14 cellular contexts compared by ENCODE assay signal in genomic region chr2:238143239-238143951, GRCh38. TPM values are rescaled to one million over a fixed set of nuclear protein-coding genes. Genes with fewer than 3 reads are reported as not detected.
A peak's percentile ranks its signal among the peaks of the same experiment; 100 is the strongest.
DNase-seq lines count a peak whose midpoint lies in the region; ATAC-seq and TF ChIP-seq lines count a peak whose summit lies in the region.
"Had no signal": no experiment of that assay in that cellular context is flagged by ENCODE, and none has a peak within 500 bp of the region (broad histone marks: within the 10 kb centered on the region; RNA-seq: fewer than 3 reads in every experiment).

No MANE protein-coding gene starts in this region.

- DNase-seq in NCI-H2171 treated with DMSO at 0.1 percent for 48 hours (lab: John Stamatoyannopoulos, UW), result peak; percentile 19
- no peak for DNase-seq in NCI-H2171 (lab: John Stamatoyannopoulos, UW)
- DNase-seq in HFFc6, result peak; percentile 56
- DNase-seq in amniotic stem cell (lab: John Stamatoyannopoulos, UW), result peak; percentile 26
- DNase-seq in kidney epithelial cell (ENCODE audit: low read depth), result peak; percentile 75
- no peak for DNase-seq in T-cell
- DNase-seq in activated CD8-positive, alpha-beta memory T cell treated with anti-CD3 and anti-CD28 coated beads, Interleukin-2, amount 50 U/mL, for 4 hours, result no peak
- DNase-seq in MV-4-11 (lab: John Stamatoyannopoulos, UW), result no peak
- DNase-seq: H9; stimulated activated CD4-positive, alpha-beta T cell treated with anti-CD3 and anti-CD28 coated beads, Interleukin-12 subunit alpha, Interleukin-12 subunit beta, amount 100 ng/mL, for 4 hours had no signal

- H3K27me3 ChIP-seq in kidney epithelial cell (ENCODE audit: control insufficient read depth, insufficient read depth, low read length), result no peaks in the 10 kb centered on the region

- CTCF ChIA-PET in T-cell (lab: Charles Lee), result no interaction called here

- POLR2A ChIA-PET in T-cell (lab: Charles Lee), result no interaction called here

- H3K36me3 Mint-ChIP-seq in HFFc6 (ENCODE audit: low read depth) (no peaks in the 10 kb centered on the region), T-cell (no peaks in the 10 kb centered on the region)
- H3K36me3 Mint-ChIP-seq: IgD-negative memory B cell had no signal

- peaks cover 3% of the 10 kb centered on the region for H3K27me3 Mint-ChIP-seq in HFFc6 (ENCODE audit: insufficient read depth)
- H3K27me3 Mint-ChIP-seq in T-cell, result no peaks in the 10 kb centered on the region

- H3K4me3 ChIP-seq in kidney epithelial cell (ENCODE audit: low read depth, low read length), result no peak overlapping the region

- H3K4me3 Mint-ChIP-seq in HFFc6 (0 out of 2 replicates have a peak overlapping the region, but pooled peaks have one; percentile 41), T-cell (no peak overlapping the region)
- H3K4me3 Mint-ChIP-seq: H9 had no signal

- TF ChIP-seq CTCF in HFFc6 (IDR thresholded peaks at IDR 0.05) (no peak), kidney epithelial cell (IDR thresholded peaks at IDR 0.05; ENCODE audit: insufficient read depth, low read length, poor library complexity, severe bottlenecking) (no peak)

- no peak for ATAC-seq in T-cell (replicated peaks in 1 of 4)

- H3K4me1 Mint-ChIP-seq in HFFc6 (ENCODE audit: low read depth) (peaks cover 22% of the 10 kb centered on the region), T-cell (peaks cover 6 to 9% (median 8%) of the 10 kb centered on the region in 3 donors)
- H3K4me1 Mint-ChIP-seq: H9 had no signal

- H3K36me3 ChIP-seq in kidney epithelial cell (ENCODE audit: control insufficient read depth, insufficient read depth, low read length), result no peaks in the 10 kb centered on the region

- H3K9me3 Mint-ChIP-seq in HFFc6 (no peaks in the 10 kb centered on the region), T-cell (no peaks in the 10 kb centered on the region)
- H3K9me3 Mint-ChIP-seq: H9, IgD-negative memory B cell had no signal

- H3K27ac Mint-ChIP-seq in HFFc6 (peak overlapping the region; percentile 65), T-cell (no peak overlapping the region)
- H3K27ac Mint-ChIP-seq: H9, IgD-negative memory B cell had no signal

RNA-seq across cellular contexts. Expression of gene KLHL30, which starts 4.9 kb away (rescaled TPM):
- under 1 TPM in 4 of 6 experiments, not detected in 2; 0.05 to 0.14 (median 0.12) TPM for total RNA-seq in HFFc6 (2021; fragmentation: NEBNext Ultra II Directional; extraction: Animal tissue kit (Norgen Biotek cat#: 25700))
- total RNA-seq in kidney epithelial cell, result 1.2 and 2.4 TPM in 2 replicates
- not detected for total RNA-seq in T-cell
- total RNA-seq: A673, dermis microvascular lymphatic vessel endothelial cell, H9, temporal lobe had no signal

RNA-seq across cellular contexts. Expression of gene ERFE, which starts 15.4 kb away (rescaled TPM):
- total RNA-seq in HFFc6 (2021; fragmentation: NEBNext Ultra II Directional; extraction: Animal tissue kit (Norgen Biotek cat#: 25700)), result under 1 TPM in 5 of 6 experiments, not detected in 1; 0.19 to 0.46 (median 0.41) TPM
- total RNA-seq in kidney epithelial cell (106 and 113 TPM in 2 replicates), T-cell (not detected)

RNA-seq across cellular contexts. Expression of gene ESPNL, which starts 43.3 kb away (rescaled TPM):
- total RNA-seq in HFFc6 (2021; fragmentation: NEBNext Ultra II Directional; extraction: Animal tissue kit (Norgen Biotek cat#: 25700)), result 1 to 10 TPM; 1.0 to 3.0 (median 2.6) TPM
- total RNA-seq in kidney epithelial cell (3.5 and 3.8 TPM in 2 replicates), T-cell (under 1 TPM in 3 of 5 donors, not detected in 2; 0.10 to 0.44 (median 0.25) TPM)
- total RNA-seq: dermis microvascular lymphatic vessel endothelial cell had no signal

Comparison
In these comparisons a context has a peak if more than half of its experiments do, and no peak if none do; other contexts are left out.
1. DNase-seq: peak in NCI-H2171 treated with DMSO at 0.1 percent for 48 hours (single experiment), HFFc6 (single experiment), amniotic stem cell (single experiment) and kidney epithelial cell (single experiment); none in NCI-H2171 (single experiment), T-cell (0 of 34), activated CD8-positive, alpha-beta memory T cell treated with anti-CD3 and anti-CD28 coated beads, Interleukin-2, amount 50 U/mL, for 4 hours (single experiment) and MV-4-11 (single experiment).
2. RNA of gene ERFE, which starts 15.4 kb away (total RNA-seq): 106 to 113 TPM in kidney epithelial cell; 0.19 to 0.46 TPM in HFFc6 and not detected in T-cell; every median in the first group is over 10 times any median in the second.